ENCODE assay signal across 31 cellular contexts in genomic region chr7:141619745-141620144, GRCh38.
"Had no signal": no experiment of that assay in that cellular context is flagged by ENCODE, and none has a peak within 500 bp of the region (broad histone marks: within the 10 kb centered on the region; RNA-seq: fewer than 3 reads in every experiment).

No MANE protein-coding gene starts in this region.

- H3K4me1 ChIP-seq: ascending aorta, body of pancreas had no signal

- H3K27ac ChIP-seq: ascending aorta, body of pancreas, coronary artery, SK-N-MC had no signal

- FAIRE-seq: bronchial epithelial cell, TTC549 had no signal

- DNase-seq: activated B cell treated with CpG ODN at 0.5 μM for 24 hours; activated CD4-positive, alpha-beta T cell treated with anti-CD3 and anti-CD28 coated beads for 1 hour; activated CD4-positive, alpha-beta T cell treated with anti-CD3 and anti-CD28 coated beads, Interleukin-2, amount 10 ng/mL, durations not matched to agents 24 days and 14 days; activated CD4-positive, alpha-beta T cell treated with anti-CD3 and anti-CD28 coated beads, Interleukin-2, amount 50 U/mL, for 48 hours; activated CD8-positive, alpha-beta memory T cell treated with anti-CD3 and anti-CD28 coated beads, Interleukin-2, amount 10 ng/mL, durations not matched to agents 7 days and 5 days; activated effector memory CD4-positive, alpha-beta T cell treated with Interleukin-2 at 50 U/mL for 16 hours; activated naive CD4-positive, alpha-beta T cell; activated T-cell treated with anti-CD3 and anti-CD28 coated beads, Interleukin-2, amount 50 U/mL, for 24 hours; body of pancreas; central memory CD4-positive, alpha-beta T cell; NCI-H1048; NCI-H1417 treated with DMSO at 0.1 percent for 48 hours; NCI-H1694; NCI-H2081; NCI-H2171 treated with DMSO at 0.1 percent for 48 hours; NCI-H226; NCI-H510A treated with DMSO at 0.1 percent for 48 hours; NCI-H69; NK-92 treated with Interleukin-12 subunit alpha and Interleukin-12 subunit beta, amount 100 ng/mL, for 24 hours; OCI-M1; RPMI8226; T-cell; T-helper 2 cell; T1000 had no signal

- H3K9me3 ChIP-seq: ascending aorta, body of pancreas had no signal

- H3K27me3 ChIP-seq: ascending aorta, body of pancreas had no signal

- ATAC-seq: activated CD8-positive, alpha-beta memory T cell treated with anti-CD3 and anti-CD28 coated beads, Interleukin-2, amount 10 ng/mL, durations not matched to agents 7 days and 5 days; body of pancreas; Panc1; Right ventricle myocardium inferior; T-cell had no signal

- H3K4me3 ChIP-seq: ascending aorta, body of pancreas, coronary artery, SK-N-MC had no signal
